Comparison of ENCODE assay signal across 8 cellular contexts in genomic region chr14:44846232-44846824, GRCh38.
DNase-seq lines count a peak whose midpoint lies in the region; ATAC-seq and TF ChIP-seq lines count a peak whose summit lies in the region.

No MANE protein-coding gene starts in this region.

- no peaks in the 10 kb centered on the region for H3K9me3 ChIP-seq in Karpas-422 (ENCODE audit: low read length)
- H3K9me3 ChIP-seq in Panc1 (ENCODE audit: control insufficient read depth, insufficient read depth, low read depth, low read length), result no peaks in the 10 kb centered on the region
- no peaks in the 10 kb centered on the region for H3K9me3 ChIP-seq in esophagus squamous epithelium
- H3K9me3 ChIP-seq in ovary, result no peaks in the 10 kb centered on the region

- no TSS peak for BruUV-seq in Panc1 (replicated peaks; lab: Mats Ljungman, UMichigan)

- TF ChIP-seq EP300 in ovary (IDR thresholded peaks at IDR 0.05), result no peak

- H3K36me3 ChIP-seq in Karpas-422 (ENCODE audit: insufficient read depth, low read length) (no peaks in the 10 kb centered on the region), Panc1 (ENCODE audit: control insufficient read depth, insufficient read depth, low read length) (no peaks in the 10 kb centered on the region), esophagus squamous epithelium (no peaks in the 10 kb centered on the region), ovary (no peaks in the 10 kb centered on the region)

- H3K27me3 ChIP-seq in Karpas-422 (ENCODE audit: low read length) (no peaks in the 10 kb centered on the region), Panc1 (ENCODE audit: control insufficient read depth, insufficient read depth, low read length) (no peaks in the 10 kb centered on the region), esophagus squamous epithelium (no peaks in the 10 kb centered on the region), ovary (no peaks in the 10 kb centered on the region)

- H3K4me2 ChIP-seq in Karpas-422 (ENCODE audit: low read depth, low read length, poor library complexity, severe bottlenecking), result peak overlapping the region; percentile 57

- H3K9ac ChIP-seq in Karpas-422 (ENCODE audit: low read length), result no peak overlapping the region

- TF ChIP-seq CTCF in Panc1 (IDR thresholded peaks at IDR 0.05) (peak; percentile 75; the same call in 1 of the 2 replicates), esophagus squamous epithelium (IDR thresholded peaks at IDR 0.05) (peak; percentile 29 to 69 (median 48)), ovary (IDR thresholded peaks at IDR 0.05) (peak in 2 of 3 donors; percentile 45 to 46)

- DNase-seq in NCI-H524 (lab: John Stamatoyannopoulos, UW), result peak; percentile 60 to 72
- DNase-seq in NCI-H524 treated with DMSO at 0.1 percent for 48 hours (lab: John Stamatoyannopoulos, UW), result no peak
- peak; percentile 88 for DNase-seq in Karpas-422
- peak; percentile 39 for DNase-seq in Panc1 (ENCODE audit: low read depth, low spot score)
- DNase-seq in esophagus squamous epithelium (lab: John Stamatoyannopoulos, UW), result no peak
- DNase-seq in ovary, result no peak
- no peak for DNase-seq in GDM1 (lab: John Stamatoyannopoulos, UW)

- ATAC-seq in GM21423 (IDR thresholded peaks at IDR 0.05; ENCODE audit: unreplicated experiment) (peak; percentile 71), Panc1 (peak; percentile 65; the same call in 1 of the 2 replicates)

- in situ Hi-C loops in Panc1 (cut with HindIII; ENCODE audit: low pct_unique_long_range_greater_than_20kb, low sequenced_read_pairs), result no loop called here

- H4K20me1 ChIP-seq in Karpas-422 (ENCODE audit: insufficient read depth, low read depth, low read length), result no peaks in the 10 kb centered on the region

- H3K27ac ChIP-seq in Karpas-422 (ENCODE audit: low read length), result no peak overlapping the region
- no peak overlapping the region for H3K27ac ChIP-seq in Panc1 (ENCODE audit: low read length)
- no peak overlapping the region for H3K27ac ChIP-seq in esophagus squamous epithelium
- H3K27ac ChIP-seq in ovary, result no peak overlapping the region

- H3K4me3 ChIP-seq in Karpas-422 (ENCODE audit: low read length), result peak overlapping the region; percentile 36; the same call in 1 of the 2 replicates
- H3K4me3 ChIP-seq in Panc1 (ENCODE audit: low read depth in 2 of 2, low read length in 2 of 2), result no peak overlapping the region
- no peak overlapping the region for H3K4me3 ChIP-seq in esophagus squamous epithelium
- no peak overlapping the region for H3K4me3 ChIP-seq in ovary

- H3K4me1 ChIP-seq in Karpas-422 (ENCODE audit: low read length) (peaks cover 4% of the 10 kb centered on the region), Panc1 (ENCODE audit: control insufficient read depth, insufficient read depth, low read length) (no peaks in the 10 kb centered on the region), esophagus squamous epithelium (no peaks in the 10 kb centered on the region), ovary (ENCODE audit: insufficient read depth) (no peaks in the 10 kb centered on the region)

- CTCF ChIA-PET in Panc1 (lab: Charles Lee), result interaction anchor here (0.6 kb wide), 1 partner anchor 142 kb away, joined by 3 read pairs; no protein-coding TSS in a partner anchor

- H2AFZ ChIP-seq in Karpas-422 (ENCODE audit: low read length), result peak overlapping the region; percentile 61; the same call in 1 of the 2 replicates

- intact Hi-C loops in Panc1 (cut with micrococcal nuclease; ENCODE audit: unreplicated experiment) (no loop called here), esophagus squamous epithelium (cut with DNase I) (no loop called here), ovary (cut with DNase I) (no loop called here)

- H3K9me2 ChIP-seq in Karpas-422 (replicated peaks; ENCODE audit: insufficient read depth, low read length), result no peaks in the 10 kb centered on the region

- WGBS in esophagus squamous epithelium, 2 donors, result 19 to 23% methylated on average over 4 of the region's 4 CpGs
- 16 to 24% (median 21%) methylated on average over 4 of the region's 4 CpGs for WGBS in ovary, 3 donors

- H3K79me2 ChIP-seq in Karpas-422 (ENCODE audit: low read length), result no peaks in the 10 kb centered on the region

- POLR2A ChIA-PET in Panc1 (lab: Charles Lee), result no interaction called here

- no peak for TF ChIP-seq POLR2A in esophagus squamous epithelium (IDR thresholded peaks at IDR 0.05)
- TF ChIP-seq POLR2A in ovary (IDR thresholded peaks at IDR 0.05), result no peak

Comparison
In these comparisons a context has a peak if more than half of its experiments do, and no peak if none do; other contexts are left out.
1. DNase-seq: peak in NCI-H524 (2 of 2), Karpas-422 (single experiment) and Panc1 (single experiment); none in NCI-H524 treated with DMSO at 0.1 percent for 48 hours (single experiment), esophagus squamous epithelium (single experiment), ovary (0 of 5) and GDM1 (single experiment).
2. Peak in every context shown above with its lines, with median percentiles within 50 percentile points of each other: CTCF ChIP-seq.